In the genomic region with DNA sequence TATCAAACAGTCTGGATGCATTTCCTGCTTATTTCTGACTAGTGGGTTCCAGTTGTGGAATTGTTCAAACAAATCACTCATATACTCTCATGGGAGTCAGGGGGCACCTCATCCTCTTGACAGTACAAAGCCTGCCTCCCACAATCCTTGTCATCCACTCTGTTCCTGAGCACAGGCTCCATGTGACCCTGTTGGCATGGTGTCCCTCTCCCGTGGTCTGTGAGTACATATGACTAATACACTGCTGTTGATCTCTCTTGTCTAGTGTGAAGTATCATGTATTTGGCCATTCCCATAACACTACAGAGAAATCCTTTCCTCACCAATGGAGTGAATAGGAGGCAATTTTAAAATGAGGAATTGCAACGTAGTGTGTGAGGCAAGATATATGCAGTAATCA, we compare ENCODE assay signal across 12 cellular contexts.
DNase-seq lines count a peak whose midpoint lies in the region; ATAC-seq and TF ChIP-seq lines count a peak whose summit lies in the region.
"Had no signal": no experiment of that assay in that cellular context is flagged by ENCODE, and none has a peak within 500 bp of the region (broad histone marks: within the 10 kb centered on the region; RNA-seq: fewer than 3 reads in every experiment).

No MANE protein-coding gene starts in this region.

- no peak overlapping the region for H3K27ac Mint-ChIP-seq in stimulated activated memory B cell treated with anti-CD40 and anti-IgM and Interleukin-4, amounts not matched to agents 10 μg/mL and 1 μg/mL and 100 μg/mL, for 72 hours
- H3K27ac Mint-ChIP-seq in H9, result peak overlapping the region in 1 of 3 experiments; percentile 3; a peak in 1 of 7 replicates
- H3K27ac Mint-ChIP-seq in mesothelial cell of epicardium, result no peak overlapping the region
- H3K27ac Mint-ChIP-seq: activated naive CD8-positive, alpha-beta T cell had no signal

- H3K79me1 ChIP-seq in mesenchymal stem cell (replicated peaks; ENCODE audit: low read length, poor library complexity, severe bottlenecking) (peaks cover 2% of the 10 kb centered on the region), H9 (ENCODE audit: insufficient read depth, low read depth, low read length, poor library complexity, severe bottlenecking) (no peaks in the 10 kb centered on the region)

- H2BK15ac ChIP-seq in mesenchymal stem cell (ENCODE audit: low read depth, poor library complexity, severe bottlenecking) (no peak overlapping the region), H9 (ENCODE audit: low read depth, low read length) (no peak overlapping the region)

- peak; percentile 83 for DNase-seq in ACHN
- peak; percentile 85 for DNase-seq in NCI-H226
- DNase-seq in epithelial cell of prostate (ENCODE audit: low read depth, low spot score), result peak; percentile 89
- peak; percentile 96 for DNase-seq in mesenchymal stem cell
- DNase-seq in H9, result no peak
- no peak for DNase-seq in mesothelial cell of epicardium (ENCODE audit: low spot score in 2 of 2, unreplicated experiment in 2 of 2)
- DNase-seq: C1 segment of cervical spinal cord, NCI-H524, spleen had no signal

- no peak overlapping the region for H3K56ac ChIP-seq in H9 (ENCODE audit: insufficient read length, low read depth, low read length)

- H2BK5ac ChIP-seq in mesenchymal stem cell (ENCODE audit: low read depth, low read length, poor library complexity, severe bottlenecking) (no peak overlapping the region), H9 (ENCODE audit: insufficient read length, low read length) (no peak overlapping the region)

- H3K4me1 Mint-ChIP-seq in stimulated activated memory B cell treated with anti-CD40 and anti-IgM and Interleukin-4, amounts not matched to agents 10 μg/mL and 1 μg/mL and 100 μg/mL, for 72 hours, result no peaks in the 10 kb centered on the region
- H3K4me1 Mint-ChIP-seq in H9 (peaks cover 4 to 8% of the 10 kb centered on the region in 2 experiments), mesothelial cell of epicardium (peaks cover 6% of the 10 kb centered on the region)

- H3K14ac ChIP-seq in mesenchymal stem cell (ENCODE audit: low read length in 2 of 2) (peak overlapping the region in 1 of 2 experiments; percentile 49), H9 (ENCODE audit: insufficient read depth, low read length) (no peak overlapping the region; the same call in 1 of the 2 replicates)

- no peak overlapping the region for H3T11ph ChIP-seq in H9 (ENCODE audit: low read length)

- H2BK20ac ChIP-seq in H9 (ENCODE audit: low read depth, low read length, poor library complexity, severe bottlenecking), result no peak overlapping the region

- TF ChIP-seq CTCF in H9 (conservative IDR thresholded peaks at IDR 0.05) (no peak), mesothelial cell of epicardium (IDR thresholded peaks at IDR 0.05; ENCODE audit: unreplicated experiment) (no peak)

- no peak overlapping the region for H3K23ac ChIP-seq in mesenchymal stem cell (ENCODE audit: low read length in 2 of 2)
- no peak overlapping the region for H3K23ac ChIP-seq in H9 (ENCODE audit: insufficient read length, low read depth, low read length)

- H2AK5ac ChIP-seq in mesenchymal stem cell (ENCODE audit: low read length, severe bottlenecking) (peak overlapping the region; percentile 8), H9 (ENCODE audit: insufficient read length, low read length) (no peak overlapping the region)

- H3K9me3 Mint-ChIP-seq in stimulated activated memory B cell treated with anti-CD40 and anti-IgM and Interleukin-4, amounts not matched to agents 10 μg/mL and 1 μg/mL and 100 μg/mL, for 72 hours, result no peaks in the 10 kb centered on the region
- H3K9me3 Mint-ChIP-seq in H9 (no peaks in the 10 kb centered on the region; a peak in 1 of 5 replicates), mesothelial cell of epicardium (peaks cover 7% of the 10 kb centered on the region)

- H3K4ac ChIP-seq in mesenchymal stem cell (ENCODE audit: low read depth in 1 of 2, low read length in 2 of 2), result no peak overlapping the region
- H3K4ac ChIP-seq in H9 (ENCODE audit: low read depth, low read length), result no peak overlapping the region

- H4K91ac ChIP-seq in mesenchymal stem cell (ENCODE audit: low read length) (no peak overlapping the region), H9 (ENCODE audit: insufficient read length, low read depth, low read length) (no peak overlapping the region)

- no peak overlapping the region for H4K5ac ChIP-seq in H9 (ENCODE audit: insufficient read length, low read depth, low read length)

- no peak overlapping the region for H2AFZ ChIP-seq in mesenchymal stem cell (ENCODE audit: low read depth, low read length)
- H2AFZ ChIP-seq in H9 (ENCODE audit: low read length), result no peak overlapping the region

- H3K27me3 ChIP-seq in mesenchymal stem cell (ENCODE audit: control insufficient read depth in 1 of 2, insufficient read depth in 1 of 2, low read length in 2 of 2) (no peaks in the 10 kb centered on the region), H9 (ENCODE audit: insufficient read depth, low read length) (no peaks in the 10 kb centered on the region)
- H3K27me3 ChIP-seq: spleen had no signal

- in situ Hi-C loops in ACHN (cut with HindIII; ENCODE audit: low pct_ligation_motif_present, low pct_unique_long_range_greater_than_20kb, low sequenced_read_pairs), result no loop called here

- no peak overlapping the region for H3K4me3 Mint-ChIP-seq in stimulated activated memory B cell treated with anti-CD40 and anti-IgM and Interleukin-4, amounts not matched to agents 10 μg/mL and 1 μg/mL and 100 μg/mL, for 72 hours
- H3K4me3 Mint-ChIP-seq in H9 (no peak overlapping the region), mesothelial cell of epicardium (no peak overlapping the region)
- H3K4me3 Mint-ChIP-seq: activated naive CD8-positive, alpha-beta T cell had no signal

- H2BK12ac ChIP-seq in mesenchymal stem cell (ENCODE audit: low read length in 2 of 2), result peak overlapping the region in 1 of 2 experiments; percentile 90
- H2BK12ac ChIP-seq in H9 (ENCODE audit: insufficient read length, low read depth, low read length), result no peak overlapping the region

- peaks cover 17% of the 10 kb centered on the region for H3K27me3 Mint-ChIP-seq in stimulated activated memory B cell treated with anti-CD40 and anti-IgM and Interleukin-4, amounts not matched to agents 10 μg/mL and 1 μg/mL and 100 μg/mL, for 72 hours
- no peaks in the 10 kb centered on the region for H3K27me3 Mint-ChIP-seq in H9 (ENCODE audit: low read depth)
- H3K27me3 Mint-ChIP-seq in mesothelial cell of epicardium (ENCODE audit: low read depth), result no peaks in the 10 kb centered on the region

- no CpG with 5 or more reads among the region's 2 CpGs for WGBS in mesenchymal stem cell
- no CpG with 5 or more reads among the region's 2 CpGs for WGBS in H9 (ENCODE audit: extremely low coverage, insufficient read length, low lambda C conversion rate)

- no peak overlapping the region for H3K4me3 ChIP-seq in mesenchymal stem cell (ENCODE audit: insufficient read depth in 1 of 2, low read depth in 1 of 2, low read length in 2 of 2)
- H3K4me3 ChIP-seq: spleen had no signal

- H3K27ac ChIP-seq in epithelial cell of prostate, result no peak overlapping the region
- peak overlapping the region; percentile 3 for H3K27ac ChIP-seq in mesenchymal stem cell (ENCODE audit: low read length, poor library complexity, severe bottlenecking)
- no peak overlapping the region for H3K27ac ChIP-seq in H9 (ENCODE audit: insufficient read length, low read depth, low read length)

- no peaks in the 10 kb centered on the region for H3K9me3 ChIP-seq in mesenchymal stem cell (ENCODE audit: control insufficient read depth, low read length)
- no peaks in the 10 kb centered on the region for H3K9me3 ChIP-seq in H9 (ENCODE audit: control insufficient read depth, low read depth, low read length)
- H3K9me3 ChIP-seq: spleen had no signal

- H4K8ac ChIP-seq in mesenchymal stem cell (ENCODE audit: low read length) (no peak overlapping the region), H9 (replicated peaks; ENCODE audit: insufficient read length, low read depth, low read length) (no peak overlapping the region)

- H4K20me1 ChIP-seq in H9 (ENCODE audit: control insufficient read depth, insufficient read depth, insufficient read length), result no peaks in the 10 kb centered on the region

- no peaks in the 10 kb centered on the region for H3K23me2 ChIP-seq in H9 (ENCODE audit: insufficient read length, low read depth, low read length, poor library complexity, severe bottlenecking)

- H3K4me2 ChIP-seq in mesenchymal stem cell (ENCODE audit: low read length, poor library complexity, severe bottlenecking), result no peak overlapping the region
- H3K4me2 ChIP-seq in H9 (ENCODE audit: insufficient read depth, insufficient read length, low read length), result no peak overlapping the region

- H3K36me3 ChIP-seq in mesenchymal stem cell (ENCODE audit: control insufficient read depth in 1 of 2, insufficient read depth in 2 of 2, low read depth in 1 of 2, low read length in 2 of 2), result no peaks in the 10 kb centered on the region
- H3K36me3 ChIP-seq: spleen had no signal

- H3K9ac ChIP-seq in mesenchymal stem cell (ENCODE audit: low read length), result peak overlapping the region; percentile 25
- H3K9ac ChIP-seq in H9 (ENCODE audit: extremely low read depth, insufficient read length, low read length), result no peak overlapping the region

- peaks cover 7% of the 10 kb centered on the region for H3K4me1 ChIP-seq in mesenchymal stem cell (ENCODE audit: control insufficient read depth, insufficient read depth, low read depth, low read length)
- no peaks in the 10 kb centered on the region; the same call in 1 of the 2 replicates for H3K4me1 ChIP-seq in H9 (ENCODE audit: insufficient read depth, low read length)

- H2BK120ac ChIP-seq in mesenchymal stem cell (ENCODE audit: low read depth, low read length) (peak overlapping the region; percentile 42), H9 (ENCODE audit: low read depth, low read length, poor library complexity, severe bottlenecking) (no peak overlapping the region)

- peak overlapping the region; percentile 55 to 69 for H3K18ac ChIP-seq in mesenchymal stem cell (ENCODE audit: low read depth in 1 of 2, low read length in 2 of 2)
- no peak overlapping the region for H3K18ac ChIP-seq in H9 (ENCODE audit: insufficient read length, low read depth, low read length)

- H3K79me2 ChIP-seq in H9 (ENCODE audit: insufficient read depth, low read length), result no peaks in the 10 kb centered on the region

- no peak for ATAC-seq in stimulated activated memory B cell treated with anti-CD40 and anti-IgM and Interleukin-4, amounts not matched to agents 10 μg/mL and 1 μg/mL and 100 μg/mL, for 72 hours
- no peak for ATAC-seq in HG02759 (IDR thresholded peaks at IDR 0.05; ENCODE audit: unreplicated experiment)

- H3K36me3 Mint-ChIP-seq in stimulated activated memory B cell treated with anti-CD40 and anti-IgM and Interleukin-4, amounts not matched to agents 10 μg/mL and 1 μg/mL and 100 μg/mL, for 72 hours, result no peaks in the 10 kb centered on the region
- H3K36me3 Mint-ChIP-seq in H9 (ENCODE audit: insufficient read depth in 1 of 3, low read depth in 3 of 3) (no peaks in the 10 kb centered on the region; a peak in 1 of 7 replicates), mesothelial cell of epicardium (no peaks in the 10 kb centered on the region)
- H3K36me3 Mint-ChIP-seq: activated naive CD8-positive, alpha-beta T cell had no signal

Comparison
In these comparisons a context has a peak if more than half of its experiments do, and no peak if none do; other contexts are left out.
1. DNase-seq: peak in ACHN (single experiment), NCI-H226 (single experiment), epithelial cell of prostate (single experiment) and mesenchymal stem cell (single experiment); none in H9 (single experiment) and mesothelial cell of epicardium (0 of 2).